In the genomic region with DNA sequence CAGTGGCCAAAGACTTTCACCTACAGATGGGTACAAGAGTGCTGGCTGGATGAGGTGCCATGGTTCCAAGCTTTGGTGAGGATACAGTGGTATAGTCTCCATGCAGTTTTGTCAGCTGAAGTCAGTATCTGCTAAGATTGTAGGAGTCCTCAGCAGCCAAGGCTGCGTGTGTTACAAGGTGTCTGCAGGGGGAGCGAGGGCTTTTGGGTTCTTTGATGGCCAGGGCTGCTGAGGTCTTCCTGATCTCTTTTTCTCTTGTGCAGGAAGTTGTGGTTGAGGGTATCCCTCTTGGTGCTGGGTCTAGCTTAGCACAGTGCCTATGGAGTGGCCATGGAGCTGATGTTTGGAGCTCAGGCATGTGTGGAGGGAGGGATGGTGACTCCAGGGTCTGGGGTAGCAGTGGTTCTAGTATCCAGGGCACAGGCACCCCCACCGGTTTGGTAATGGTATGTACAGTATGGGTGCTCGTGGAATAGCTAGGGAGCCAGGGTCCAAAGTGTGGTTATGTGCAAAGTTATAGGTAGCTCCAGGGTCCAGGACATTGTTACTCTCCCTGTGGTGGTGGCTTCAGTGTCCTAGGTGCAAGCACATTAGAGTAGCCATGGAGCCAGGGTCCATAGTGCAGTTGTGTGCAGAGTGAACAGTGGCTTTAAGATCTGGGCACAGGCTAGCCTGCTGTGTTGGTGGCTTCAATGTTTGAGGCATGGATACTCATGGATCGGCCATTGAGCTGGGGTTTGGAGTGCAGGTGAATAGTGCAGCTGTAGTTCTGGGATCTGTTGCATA, we compare ENCODE assay signal across 23 cellular contexts.
"Had no signal": no experiment of that assay in that cellular context is flagged by ENCODE, and none has a peak within 500 bp of the region (broad histone marks: within the 10 kb centered on the region; RNA-seq: fewer than 3 reads in every experiment).

No MANE protein-coding gene starts in this region.

- H3K9me3 Mint-ChIP-seq: activated CD8-positive, alpha-beta T cell treated with anti-CD3 and anti-CD28 coated beads for 36 hours had no signal

- H3K4me1 ChIP-seq: prostate gland, right atrium auricular region, testis, upper lobe of left lung had no signal

- H3K36me3 ChIP-seq: prostate gland, right atrium auricular region, upper lobe of left lung had no signal

- ATAC-seq: activated CD8-positive, alpha-beta T cell treated with anti-CD3 and anti-CD28 coated beads for 36 hours had no signal

- H3K4me3 ChIP-seq: dorsolateral prefrontal cortex, hepatocyte, prostate gland, right atrium auricular region, testis, upper lobe of left lung had no signal

- H3K27ac Mint-ChIP-seq: activated CD8-positive, alpha-beta T cell treated with anti-CD3 and anti-CD28 coated beads for 36 hours; activated naive CD4-positive, alpha-beta T cell treated with anti-CD3 and anti-CD28 coated beads for 36 hours; brain; nephron progenitor cell had no signal

- H3K4me1 Mint-ChIP-seq: brain, nephron progenitor cell had no signal

- H3K27me3 Mint-ChIP-seq: activated CD8-positive, alpha-beta T cell treated with anti-CD3 and anti-CD28 coated beads for 36 hours; brain had no signal

- H3K27me3 ChIP-seq: dorsolateral prefrontal cortex, hepatocyte, right atrium auricular region, testis, upper lobe of left lung had no signal

- H3K9me3 ChIP-seq: prostate gland, testis had no signal

- DNase-seq: activated CD4-positive, alpha-beta T cell treated with anti-CD3 and anti-CD28 coated beads for 48 hours; activated CD4-positive, CD25-positive, alpha-beta regulatory T cell; activated CD8-positive, alpha-beta T cell treated with anti-CD3 and anti-CD28 coated beads for 36 hours; activated naive CD4-positive, alpha-beta T cell treated with anti-CD3 and anti-CD28 coated beads for 36 hours; activated T-cell treated with anti-CD3 and anti-CD28 coated beads, Interleukin-2, amount 50 U/mL, for 1 hour; anterior cingulate cortex; caudate nucleus; dorsolateral prefrontal cortex; foreskin fibroblast; mammary epithelial cell; nephron progenitor cell; small intestine; stimulated activated CD4-positive, alpha-beta T cell treated with anti-CD3 and anti-CD28 coated beads, Interleukin-15, amount 100 ng/mL, for 24 hours; stimulated activated CD4-positive, alpha-beta T cell treated with anti-CD3 and anti-CD28 coated beads, Interleukin-2, amount 100 ng/mL, for 48 hours; T-helper 1 cell; T-helper 9 cell; testis; upper lobe of left lung had no signal

- H3K27ac ChIP-seq: dorsolateral prefrontal cortex, epithelial cell of prostate, hepatocyte, prostate gland, right atrium auricular region, testis, upper lobe of left lung had no signal

- H3K4me2 ChIP-seq: hepatocyte had no signal

- H3K4me3 Mint-ChIP-seq: activated CD8-positive, alpha-beta T cell treated with anti-CD3 and anti-CD28 coated beads for 36 hours; activated naive CD4-positive, alpha-beta T cell treated with anti-CD3 and anti-CD28 coated beads for 36 hours; brain; nephron progenitor cell had no signal

- H2AFZ ChIP-seq: hepatocyte had no signal
